Comparison of ENCODE assay signal across 17 cellular contexts in genomic region chr1:24803987-24804530, GRCh38. TPM values are rescaled to one million over a fixed set of nuclear protein-coding genes. Genes with fewer than 3 reads are reported as not detected.
DNase-seq lines count a peak whose midpoint lies in the region; ATAC-seq and TF ChIP-seq lines count a peak whose summit lies in the region.
"Had no signal": no experiment of that assay in that cellular context is flagged by ENCODE, and none has a peak within 500 bp of the region (broad histone marks: within the 10 kb centered on the region; RNA-seq: fewer than 3 reads in every experiment).

No MANE protein-coding gene starts in this region.

- peak; percentile 48 for ATAC-seq in sciatic nerve
- ATAC-seq in GM21528 (IDR thresholded peaks at IDR 0.05; ENCODE audit: low FRiP score, unreplicated experiment), result no peak
- ATAC-seq: left lobe of liver; stimulated activated naive CD8-positive, alpha-beta T cell treated with anti-CD3 and anti-CD28 coated beads, Interleukin-15, Interleukin-2, amounts not matched to agents 100 U/mL and 50 U/mL, for 24 hours had no signal

- DNase-seq in CD1c-positive myeloid dendritic cell (ENCODE audit: extremely low spot score) (peak; percentile 23), HFFc6 (no peak), dorsolateral prefrontal cortex (no peak), sciatic nerve (ENCODE audit: low spot score) (no peak), SIG-M5 treated with dmso at 0.1 percent for 504 hours (lab: John Stamatoyannopoulos, UW; ENCODE audit: unreplicated experiment) (no peak), foreskin fibroblast (no peak), NCI-H510A treated with DMSO at 0.1 percent for 48 hours (lab: John Stamatoyannopoulos, UW) (no peak)
- DNase-seq: activated naive CD4-positive, alpha-beta T cell treated with anti-CD3 and anti-CD28 coated beads, Interleukin-2, amount 10 ng/mL, durations not matched to agents 7 days and 5 days; brain microvascular endothelial cell; effector CD4-positive, alpha-beta T cell; NCI-H1694 treated with DMSO at 0.1 percent for 48 hours; NCI-H510A; spleen; stimulated activated naive CD8-positive, alpha-beta T cell treated with anti-CD3 and anti-CD28 coated beads, Interleukin-15, Interleukin-2, amounts not matched to agents 100 U/mL and 50 U/mL, for 24 hours had no signal

- no peaks in the 10 kb centered on the region for H3K27me3 ChIP-seq in dorsolateral prefrontal cortex
- H3K27me3 ChIP-seq: brain microvascular endothelial cell, spleen had no signal

- peak overlapping the region in 4 of 59 donors; percentile 2 to 22 (median 12) for H3K4me3 ChIP-seq in dorsolateral prefrontal cortex
- no peak overlapping the region for H3K4me3 ChIP-seq in foreskin fibroblast (ENCODE audit: low read depth in 1 of 2, low read length in 2 of 2)
- H3K4me3 ChIP-seq: spleen had no signal

- H3K27me3 Mint-ChIP-seq in HFFc6 (ENCODE audit: insufficient read depth), result peaks cover 2% of the 10 kb centered on the region; the same call in 1 of the 2 replicates
- H3K27me3 Mint-ChIP-seq: activated naive CD4-positive, alpha-beta T cell treated with anti-CD3 and anti-CD28 coated beads, Interleukin-2, amount 10 ng/mL, durations not matched to agents 7 days and 5 days had no signal

- H3K4me1 Mint-ChIP-seq in HFFc6 (ENCODE audit: low read depth), result peaks cover 68% of the 10 kb centered on the region
- H3K4me1 Mint-ChIP-seq: activated naive CD4-positive, alpha-beta T cell treated with anti-CD3 and anti-CD28 coated beads, Interleukin-2, amount 10 ng/mL, durations not matched to agents 7 days and 5 days had no signal

- no peaks in the 10 kb centered on the region for H3K9me3 Mint-ChIP-seq in HFFc6
- H3K9me3 Mint-ChIP-seq: activated naive CD4-positive, alpha-beta T cell treated with anti-CD3 and anti-CD28 coated beads, Interleukin-2, amount 10 ng/mL, durations not matched to agents 7 days and 5 days had no signal

- H3K27ac ChIP-seq in dorsolateral prefrontal cortex, result peak overlapping the region in 52 of 59 donors; percentile 6 to 93 (median 63)
- H3K27ac ChIP-seq: brain microvascular endothelial cell, VCaP had no signal

- TF ChIP-seq CTCF in HFFc6 (IDR thresholded peaks at IDR 0.05), result no peak
- TF ChIP-seq CTCF in dorsolateral prefrontal cortex (IDR thresholded peaks at IDR 0.05 in 54 of 56, conservative IDR thresholded peaks at IDR 0.05 in 2 of 56; ENCODE audit: low read depth in 1 of 56, partially characterized antibody in 56 of 56), result no peak
- TF ChIP-seq CTCF in foreskin fibroblast (IDR thresholded peaks at IDR 0.05; ENCODE audit: low read depth, low read length), result no peak

- peak overlapping the region; percentile 17 for H3K27ac Mint-ChIP-seq in HFFc6
- H3K27ac Mint-ChIP-seq: activated naive CD4-positive, alpha-beta T cell treated with anti-CD3 and anti-CD28 coated beads, Interleukin-2, amount 10 ng/mL, durations not matched to agents 7 days and 5 days had no signal

- intact Hi-C loops in dorsolateral prefrontal cortex (cut with DNase I) (no loop called here), sciatic nerve (cut with DNase I) (no loop called here)

- peaks cover 21% of the 10 kb centered on the region for H3K36me3 Mint-ChIP-seq in HFFc6 (ENCODE audit: low read depth)

- H3K4me3 Mint-ChIP-seq in HFFc6, result no peak overlapping the region
- H3K4me3 Mint-ChIP-seq: activated naive CD4-positive, alpha-beta T cell treated with anti-CD3 and anti-CD28 coated beads, Interleukin-2, amount 10 ng/mL, durations not matched to agents 7 days and 5 days had no signal

RNA-seq across cellular contexts. Expression of gene CLIC4, which starts 58.8 kb away (rescaled TPM):
- 100 to 1,000 TPM; 517 to 729 (median 548) TPM for total RNA-seq in HFFc6 (2021; fragmentation: NEBNext Ultra II Directional; extraction: Animal tissue kit (Norgen Biotek cat#: 25700))
- 100 to 1,000 TPM in 39 of 120 experiments, 10 to 100 TPM in 81; 39.8 to 251 (median 85.5) TPM for total RNA-seq in dorsolateral prefrontal cortex
- total RNA-seq in sciatic nerve, result 387 TPM
